Comparison of ENCODE assay signal across 1 cellular context in the genomic region with DNA sequence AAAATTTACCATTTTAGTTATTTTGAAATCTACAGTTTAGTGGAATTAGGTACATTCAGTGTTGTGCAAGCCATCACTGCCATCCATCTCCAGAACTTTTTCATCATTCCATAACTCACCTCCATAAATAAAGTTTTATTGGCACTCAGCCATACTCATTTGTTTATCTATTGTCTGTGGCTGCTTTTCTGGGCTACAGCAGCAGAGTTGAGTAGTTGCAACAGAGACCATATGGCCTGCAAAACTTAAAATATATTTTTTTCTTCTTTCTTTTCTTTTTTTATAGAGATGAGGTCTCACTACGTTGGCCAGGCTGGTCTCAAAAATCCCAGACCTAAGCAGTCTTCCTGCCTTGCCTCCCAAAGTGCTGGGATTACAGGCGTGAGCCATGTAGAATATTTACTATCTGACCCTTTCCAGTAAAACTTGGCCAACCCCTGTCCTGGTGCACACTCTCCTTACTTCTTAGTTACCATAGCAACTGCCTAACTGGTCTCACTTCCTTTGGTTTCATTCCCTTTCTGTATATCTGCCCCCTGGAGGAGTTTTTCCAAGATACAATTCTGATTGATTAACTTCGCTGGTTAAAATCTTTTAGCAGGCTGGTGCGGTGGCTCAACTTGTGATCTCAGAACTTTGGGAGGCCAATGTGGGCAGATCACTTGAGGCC.
TF ChIP-seq lines count a peak whose summit lies in the region.

No MANE protein-coding gene starts in this region.

TF ChIP-seq in H1, 55 proteins besides CTCF, POLR2A, EP300 and RAD21:
- no peak for TF ChIP-seq ZNF274 (IDR thresholded peaks at IDR 0.05; ENCODE audit: borderline replicate concordance, extremely low read depth, low read length)
- TF ChIP-seq, protein P1, sequence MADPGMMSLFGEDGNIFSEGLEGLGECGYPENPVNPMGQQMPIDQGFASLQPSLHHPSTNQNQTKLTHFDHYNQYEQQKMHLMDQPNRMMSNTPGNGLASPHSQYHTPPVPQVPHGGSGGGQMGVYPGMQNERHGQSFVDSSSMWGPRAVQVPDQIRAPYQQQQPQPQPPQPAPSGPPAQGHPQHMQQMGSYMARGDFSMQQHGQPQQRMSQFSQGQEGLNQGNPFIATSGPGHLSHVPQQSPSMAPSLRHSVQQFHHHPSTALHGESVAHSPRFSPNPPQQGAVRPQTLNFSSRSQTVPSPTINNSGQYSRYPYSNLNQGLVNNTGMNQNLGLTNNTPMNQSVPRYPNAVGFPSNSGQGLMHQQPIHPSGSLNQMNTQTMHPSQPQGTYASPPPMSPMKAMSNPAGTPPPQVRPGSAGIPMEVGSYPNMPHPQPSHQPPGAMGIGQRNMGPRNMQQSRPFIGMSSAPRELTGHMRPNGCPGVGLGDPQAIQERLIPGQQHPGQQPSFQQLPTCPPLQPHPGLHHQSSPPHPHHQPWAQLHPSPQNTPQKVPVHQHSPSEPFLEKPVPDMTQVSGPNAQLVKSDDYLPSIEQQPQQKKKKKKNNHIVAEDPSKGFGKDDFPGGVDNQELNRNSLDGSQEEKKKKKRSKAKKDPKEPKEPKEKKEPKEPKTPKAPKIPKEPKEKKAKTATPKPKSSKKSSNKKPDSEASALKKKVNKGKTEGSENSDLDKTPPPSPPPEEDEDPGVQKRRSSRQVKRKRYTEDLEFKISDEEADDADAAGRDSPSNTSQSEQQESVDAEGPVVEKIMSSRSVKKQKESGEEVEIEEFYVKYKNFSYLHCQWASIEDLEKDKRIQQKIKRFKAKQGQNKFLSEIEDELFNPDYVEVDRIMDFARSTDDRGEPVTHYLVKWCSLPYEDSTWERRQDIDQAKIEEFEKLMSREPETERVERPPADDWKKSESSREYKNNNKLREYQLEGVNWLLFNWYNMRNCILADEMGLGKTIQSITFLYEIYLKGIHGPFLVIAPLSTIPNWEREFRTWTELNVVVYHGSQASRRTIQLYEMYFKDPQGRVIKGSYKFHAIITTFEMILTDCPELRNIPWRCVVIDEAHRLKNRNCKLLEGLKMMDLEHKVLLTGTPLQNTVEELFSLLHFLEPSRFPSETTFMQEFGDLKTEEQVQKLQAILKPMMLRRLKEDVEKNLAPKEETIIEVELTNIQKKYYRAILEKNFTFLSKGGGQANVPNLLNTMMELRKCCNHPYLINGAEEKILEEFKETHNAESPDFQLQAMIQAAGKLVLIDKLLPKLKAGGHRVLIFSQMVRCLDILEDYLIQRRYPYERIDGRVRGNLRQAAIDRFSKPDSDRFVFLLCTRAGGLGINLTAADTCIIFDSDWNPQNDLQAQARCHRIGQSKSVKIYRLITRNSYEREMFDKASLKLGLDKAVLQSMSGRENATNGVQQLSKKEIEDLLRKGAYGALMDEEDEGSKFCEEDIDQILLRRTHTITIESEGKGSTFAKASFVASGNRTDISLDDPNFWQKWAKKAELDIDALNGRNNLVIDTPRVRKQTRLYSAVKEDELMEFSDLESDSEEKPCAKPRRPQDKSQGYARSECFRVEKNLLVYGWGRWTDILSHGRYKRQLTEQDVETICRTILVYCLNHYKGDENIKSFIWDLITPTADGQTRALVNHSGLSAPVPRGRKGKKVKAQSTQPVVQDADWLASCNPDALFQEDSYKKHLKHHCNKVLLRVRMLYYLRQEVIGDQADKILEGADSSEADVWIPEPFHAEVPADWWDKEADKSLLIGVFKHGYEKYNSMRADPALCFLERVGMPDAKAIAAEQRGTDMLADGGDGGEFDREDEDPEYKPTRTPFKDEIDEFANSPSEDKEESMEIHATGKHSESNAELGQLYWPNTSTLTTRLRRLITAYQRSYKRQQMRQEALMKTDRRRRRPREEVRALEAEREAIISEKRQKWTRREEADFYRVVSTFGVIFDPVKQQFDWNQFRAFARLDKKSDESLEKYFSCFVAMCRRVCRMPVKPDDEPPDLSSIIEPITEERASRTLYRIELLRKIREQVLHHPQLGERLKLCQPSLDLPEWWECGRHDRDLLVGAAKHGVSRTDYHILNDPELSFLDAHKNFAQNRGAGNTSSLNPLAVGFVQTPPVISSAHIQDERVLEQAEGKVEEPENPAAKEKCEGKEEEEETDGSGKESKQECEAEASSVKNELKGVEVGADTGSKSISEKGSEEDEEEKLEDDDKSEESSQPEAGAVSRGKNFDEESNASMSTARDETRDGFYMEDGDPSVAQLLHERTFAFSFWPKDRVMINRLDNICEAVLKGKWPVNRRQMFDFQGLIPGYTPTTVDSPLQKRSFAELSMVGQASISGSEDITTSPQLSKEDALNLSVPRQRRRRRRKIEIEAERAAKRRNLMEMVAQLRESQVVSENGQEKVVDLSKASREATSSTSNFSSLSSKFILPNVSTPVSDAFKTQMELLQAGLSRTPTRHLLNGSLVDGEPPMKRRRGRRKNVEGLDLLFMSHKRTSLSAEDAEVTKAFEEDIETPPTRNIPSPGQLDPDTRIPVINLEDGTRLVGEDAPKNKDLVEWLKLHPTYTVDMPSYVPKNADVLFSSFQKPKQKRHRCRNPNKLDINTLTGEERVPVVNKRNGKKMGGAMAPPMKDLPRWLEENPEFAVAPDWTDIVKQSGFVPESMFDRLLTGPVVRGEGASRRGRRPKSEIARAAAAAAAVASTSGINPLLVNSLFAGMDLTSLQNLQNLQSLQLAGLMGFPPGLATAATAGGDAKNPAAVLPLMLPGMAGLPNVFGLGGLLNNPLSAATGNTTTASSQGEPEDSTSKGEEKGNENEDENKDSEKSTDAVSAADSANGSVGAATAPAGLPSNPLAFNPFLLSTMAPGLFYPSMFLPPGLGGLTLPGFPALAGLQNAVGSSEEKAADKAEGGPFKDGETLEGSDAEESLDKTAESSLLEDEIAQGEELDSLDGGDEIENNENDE (IDR thresholded peaks at IDR 0.05; ENCODE audit: insufficient replicate concordance, low read length): no peak
- no peak for TF ChIP-seq TEAD4 (IDR thresholded peaks at IDR 0.05; ENCODE audit: low read depth, low read length)
- TF ChIP-seq CHD2 (IDR thresholded peaks at IDR 0.05; ENCODE audit: low read length): no peak
- no peak for TF ChIP-seq HDAC2 (IDR thresholded peaks at IDR 0.05; ENCODE audit: borderline replicate concordance in 1 of 2, low read depth in 2 of 2, low read length in 2 of 2)
- TF ChIP-seq BACH1 (IDR thresholded peaks at IDR 0.05; ENCODE audit: low read length): no peak
- no peak for TF ChIP-seq GTF2F1 (IDR thresholded peaks at IDR 0.05; ENCODE audit: borderline replicate concordance, low read depth, low read length)
- no peak for TF ChIP-seq POU5F1 (IDR thresholded peaks at IDR 0.05; ENCODE audit: low read depth, low read length)
- no peak for TF ChIP-seq CREB1 (IDR thresholded peaks at IDR 0.05)
- TF ChIP-seq BRCA1 (IDR thresholded peaks at IDR 0.05; ENCODE audit: low read depth, low read length): no peak
- no peak for TF ChIP-seq SUZ12 (IDR thresholded peaks at IDR 0.05; ENCODE audit: low read length)
